Comparison of ENCODE assay signal across 4 cellular contexts in the genomic region with DNA sequence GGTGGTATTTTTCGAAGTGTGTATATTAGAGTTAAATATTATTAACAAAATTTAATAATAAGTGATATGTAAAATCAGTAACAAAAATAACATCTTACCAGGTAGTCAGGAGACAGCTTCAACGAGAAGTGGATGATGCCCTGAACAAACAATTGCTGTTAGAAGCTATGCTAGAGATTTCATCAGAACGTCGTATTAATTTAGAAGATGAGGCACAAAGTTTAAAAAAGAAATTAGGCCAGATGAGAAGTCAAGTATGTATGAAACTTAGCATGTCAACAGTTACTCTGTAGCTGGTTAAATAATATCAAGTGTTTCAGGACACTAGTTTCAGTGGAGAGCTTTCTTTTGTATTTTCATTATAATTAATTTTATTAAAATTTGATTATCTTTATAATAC. TPM values are rescaled to one million over a fixed set of nuclear protein-coding genes. Genes with fewer than 3 reads are reported as not detected.
"Had no signal": no experiment of that assay in that cellular context is flagged by ENCODE, and none has a peak within 500 bp of the region (broad histone marks: within the 10 kb centered on the region; RNA-seq: fewer than 3 reads in every experiment).

No MANE protein-coding gene starts in this region.

RNA-seq across cellular contexts. Expression of a gene that starts 34.0 kb away (rescaled TPM):
- total RNA-seq: HepG2, HT-29, IMR-90 had no signal
- polyA plus RNA-seq: HepG2, IgD-negative memory B cell, IMR-90 had no signal
